Comparison of ENCODE assay signal across 10 cellular contexts in the genomic region with DNA sequence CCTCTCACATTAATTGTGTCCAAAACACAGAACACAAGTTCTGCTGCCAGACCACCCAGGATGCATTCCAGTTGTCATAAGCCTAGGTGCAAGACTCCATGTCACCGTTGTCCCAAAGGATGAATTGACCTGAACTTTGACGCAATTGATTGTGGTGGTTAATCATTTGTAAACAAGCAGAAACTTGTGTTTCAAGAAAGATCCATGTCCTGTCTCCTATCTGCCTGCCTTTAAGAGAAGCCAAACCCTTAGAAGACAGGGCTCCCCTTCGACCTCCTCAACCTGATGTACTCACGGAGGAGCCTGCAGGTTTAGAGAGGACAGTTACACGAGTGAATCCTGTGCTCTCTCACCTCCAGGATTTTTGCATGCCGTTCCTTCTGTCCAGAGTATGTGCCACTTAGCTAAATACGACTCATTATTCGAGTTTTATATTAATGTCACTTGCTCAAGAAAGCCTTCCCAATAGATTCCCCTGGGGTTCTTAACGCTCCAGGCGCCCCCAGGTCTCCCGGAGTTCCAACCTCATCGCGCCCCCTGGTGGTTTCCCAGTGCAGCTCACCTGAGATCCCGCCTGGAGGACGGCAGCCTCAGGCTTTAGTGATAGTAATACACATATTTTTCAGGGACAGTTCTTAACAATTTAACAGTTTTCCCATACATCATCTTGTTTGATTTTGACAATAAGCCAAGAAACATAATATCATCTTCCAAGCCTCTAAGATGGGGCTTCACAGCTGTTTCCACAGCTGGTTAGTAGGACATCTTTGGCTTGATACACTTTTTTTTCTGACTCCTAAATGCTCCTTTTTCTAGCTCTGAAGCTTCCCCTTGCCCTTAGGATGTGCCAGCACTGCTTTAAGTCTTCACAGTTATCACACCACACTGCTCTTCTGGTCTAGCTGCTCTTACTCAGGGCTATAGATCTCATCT. TPM values are rescaled to one million over a fixed set of nuclear protein-coding genes. Genes with fewer than 3 reads are reported as not detected.
DNase-seq lines count a peak whose midpoint lies in the region; ATAC-seq, FAIRE-seq and TF ChIP-seq lines count a peak whose summit lies in the region.
"Had no signal": no experiment of that assay in that cellular context is flagged by ENCODE, and none has a peak within 500 bp of the region (broad histone marks: within the 10 kb centered on the region; RNA-seq: fewer than 3 reads in every experiment).

No MANE protein-coding gene starts in this region.

- peaks cover 8% of the 10 kb centered on the region for H3K27me3 Mint-ChIP-seq in activated CD8-positive, alpha-beta T cell treated with anti-CD3 and anti-CD28 coated beads for 36 hours
- no peaks in the 10 kb centered on the region for H3K27me3 Mint-ChIP-seq in activated CD8-positive, alpha-beta T cell treated with anti-CD3 and anti-CD28 coated beads, Interleukin-2, amount 10 ng/mL, durations not matched to agents 7 days and 5 days (ENCODE audit: low read depth)

- DNase-seq in activated CD8-positive, alpha-beta T cell treated with anti-CD3 and anti-CD28 coated beads for 36 hours = peak; percentile 3
- DNase-seq in activated CD8-positive, alpha-beta T cell treated with anti-CD3 and anti-CD28 coated beads, Interleukin-2, amount 10 ng/mL, durations not matched to agents 7 days and 5 days = no peak
- DNase-seq in NCI-H69 (lab: John Stamatoyannopoulos, UW) (peak; percentile 0), fibroblast of mammary gland (ENCODE audit: low read depth) (peak; percentile 43), small intestine (peak; percentile 75), NCI-H1105 (lab: John Stamatoyannopoulos, UW) (no peak)
- DNase-seq: SIG-M5 had no signal

- no peak overlapping the region for H3K27ac Mint-ChIP-seq in activated CD8-positive, alpha-beta T cell treated with anti-CD3 and anti-CD28 coated beads for 36 hours
- H3K27ac Mint-ChIP-seq in activated CD8-positive, alpha-beta T cell treated with anti-CD3 and anti-CD28 coated beads, Interleukin-2, amount 10 ng/mL, durations not matched to agents 7 days and 5 days = no peak overlapping the region

- no peak overlapping the region for H3K4me3 ChIP-seq in fibroblast of mammary gland (ENCODE audit: control insufficient read depth, low read depth, low read length)
- H3K4me3 ChIP-seq in small intestine (ENCODE audit: low read depth in 1 of 2, low read length in 2 of 2) = no peak overlapping the region
- H3K4me3 ChIP-seq: adrenal gland had no signal

- H3K27me3 ChIP-seq in small intestine (ENCODE audit: control insufficient read depth in 2 of 2, insufficient read depth in 2 of 2, low read length in 2 of 2) = peaks cover 0 to 2% of the 10 kb centered on the region in 2 donors
- H3K27me3 ChIP-seq: adrenal gland had no signal

- H3K4me1 Mint-ChIP-seq in activated CD8-positive, alpha-beta T cell treated with anti-CD3 and anti-CD28 coated beads for 36 hours (ENCODE audit: low read depth) = no peaks in the 10 kb centered on the region
- H3K4me1 Mint-ChIP-seq in activated CD8-positive, alpha-beta T cell treated with anti-CD3 and anti-CD28 coated beads, Interleukin-2, amount 10 ng/mL, durations not matched to agents 7 days and 5 days (ENCODE audit: low read depth) = no peaks in the 10 kb centered on the region

- H3K36me3 ChIP-seq in small intestine (ENCODE audit: control insufficient read depth in 2 of 2, insufficient read depth in 2 of 2, low read length in 2 of 2) = no peaks in the 10 kb centered on the region
- H3K36me3 ChIP-seq: adrenal gland had no signal

- no peaks in the 10 kb centered on the region for H3K9me3 ChIP-seq in small intestine (ENCODE audit: control insufficient read depth, low read depth)
- H3K9me3 ChIP-seq: adrenal gland had no signal

- H3K4me3 Mint-ChIP-seq in activated CD8-positive, alpha-beta T cell treated with anti-CD3 and anti-CD28 coated beads for 36 hours = no peak overlapping the region
- H3K4me3 Mint-ChIP-seq in activated CD8-positive, alpha-beta T cell treated with anti-CD3 and anti-CD28 coated beads, Interleukin-2, amount 10 ng/mL, durations not matched to agents 7 days and 5 days = no peak overlapping the region

- H3K9me3 Mint-ChIP-seq in activated CD8-positive, alpha-beta T cell treated with anti-CD3 and anti-CD28 coated beads for 36 hours = peaks cover 3% of the 10 kb centered on the region
- H3K9me3 Mint-ChIP-seq in activated CD8-positive, alpha-beta T cell treated with anti-CD3 and anti-CD28 coated beads, Interleukin-2, amount 10 ng/mL, durations not matched to agents 7 days and 5 days (ENCODE audit: insufficient read depth) = no peaks in the 10 kb centered on the region

- ATAC-seq in activated CD8-positive, alpha-beta T cell treated with anti-CD3 and anti-CD28 coated beads for 36 hours = no peak
- no peak for ATAC-seq in activated CD8-positive, alpha-beta T cell treated with anti-CD3 and anti-CD28 coated beads, Interleukin-2, amount 10 ng/mL, durations not matched to agents 7 days and 5 days
- ATAC-seq in HG03025 (IDR thresholded peaks at IDR 0.05; ENCODE audit: low FRiP score, unreplicated experiment) (no peak), HG03159 (IDR thresholded peaks at IDR 0.05; ENCODE audit: unreplicated experiment) (no peak)

- 23 to 32% (median 24%) methylated on average over 15 of the region's 15 CpGs for WGBS in small intestine, 3 donors

- no peaks in the 10 kb centered on the region for H3K36me3 Mint-ChIP-seq in activated CD8-positive, alpha-beta T cell treated with anti-CD3 and anti-CD28 coated beads for 36 hours (ENCODE audit: low read depth)
- H3K36me3 Mint-ChIP-seq in activated CD8-positive, alpha-beta T cell treated with anti-CD3 and anti-CD28 coated beads, Interleukin-2, amount 10 ng/mL, durations not matched to agents 7 days and 5 days (ENCODE audit: low read depth) = no peaks in the 10 kb centered on the region

- CTCF ChIA-PET in activated CD8-positive, alpha-beta T cell treated with anti-CD3 and anti-CD28 coated beads for 36 hours (lab: Charles Lee) = no interaction called here
- CTCF ChIA-PET in activated CD8-positive, alpha-beta T cell treated with anti-CD3 and anti-CD28 coated beads, Interleukin-2, amount 10 ng/mL, durations not matched to agents 7 days and 5 days (lab: Charles Lee) = no interaction called here

- peak; percentile 34 for TF ChIP-seq CTCF in activated CD8-positive, alpha-beta T cell treated with anti-CD3 and anti-CD28 coated beads for 36 hours (IDR thresholded peaks at IDR 0.05)
- peak; percentile 70 for TF ChIP-seq CTCF in fibroblast of mammary gland (conservative IDR thresholded peaks at IDR 0.05; ENCODE audit: control insufficient read depth, insufficient read depth, low read depth, low read length)

- intact Hi-C loops in activated CD8-positive, alpha-beta T cell treated with anti-CD3 and anti-CD28 coated beads for 36 hours (cut with micrococcal nuclease) = no loop called here

- peaks cover 0 to 4% of the 10 kb centered on the region in 2 donors for H3K4me1 ChIP-seq in small intestine (ENCODE audit: control insufficient read depth in 2 of 2, insufficient read depth in 1 of 2, low read depth in 1 of 2, low read length in 1 of 2)
- H3K4me1 ChIP-seq: adrenal gland had no signal

- POLR2A ChIA-PET in activated CD8-positive, alpha-beta T cell treated with anti-CD3 and anti-CD28 coated beads for 36 hours (lab: Charles Lee) = no interaction called here
- POLR2A ChIA-PET in activated CD8-positive, alpha-beta T cell treated with anti-CD3 and anti-CD28 coated beads, Interleukin-2, amount 10 ng/mL, durations not matched to agents 7 days and 5 days (lab: Charles Lee) = no interaction called here

- FAIRE-seq in small intestine (lab: Jason Lieb, UNC) = no peak

- no peak overlapping the region for H3K27ac ChIP-seq in small intestine (ENCODE audit: low read depth in 1 of 2, low read length in 1 of 2)
- H3K27ac ChIP-seq: adrenal gland had no signal

RNA-seq across cellular contexts. Expression of gene C8B, which starts 2.4 kb away (rescaled TPM):
- not detected for total RNA-seq in activated CD8-positive, alpha-beta T cell treated with anti-CD3 and anti-CD28 coated beads for 36 hours
- not detected for total RNA-seq in activated CD8-positive, alpha-beta T cell treated with anti-CD3 and anti-CD28 coated beads, Interleukin-2, amount 10 ng/mL, durations not matched to agents 7 days and 5 days
- under 1 TPM in 2 of 3 donors, not detected in 1; 0.15 to 0.45 TPM for polyA plus RNA-seq in small intestine
- total RNA-seq: adrenal gland had no signal

Comparison
In these comparisons a context has a peak if more than half of its experiments do, and no peak if none do; other contexts are left out.
1. DNase-seq: peak in activated CD8-positive, alpha-beta T cell treated with anti-CD3 and anti-CD28 coated beads for 36 hours (single experiment), NCI-H69 (single experiment), fibroblast of mammary gland (single experiment) and small intestine (single experiment); none in activated CD8-positive, alpha-beta T cell treated with anti-CD3 and anti-CD28 coated beads, Interleukin-2, amount 10 ng/mL, durations not matched to agents 7 days and 5 days (single experiment) and NCI-H1105 (single experiment).